18 cellular contexts compared by ENCODE assay signal in genomic region chr5:109566361-109566760, GRCh38.
DNase-seq lines count a peak whose midpoint lies in the region; ATAC-seq and TF ChIP-seq lines count a peak whose summit lies in the region.
"Had no signal": no experiment of that assay in that cellular context is flagged by ENCODE, and none has a peak within 500 bp of the region (broad histone marks: within the 10 kb centered on the region; RNA-seq: fewer than 3 reads in every experiment).

No MANE protein-coding gene starts in this region.

- in situ Hi-C loops in mammary epithelial cell (cut with MboI; ENCODE audit: low sequenced_read_pairs in 2 of 2) = no loop called here

- H3K36me3 ChIP-seq in mammary epithelial cell (ENCODE audit: insufficient read depth, low read length) = no peaks in the 10 kb centered on the region
- H3K36me3 ChIP-seq in thyroid gland = no peaks in the 10 kb centered on the region
- no peaks in the 10 kb centered on the region for H3K36me3 ChIP-seq in CD4-positive, alpha-beta memory T cell (ENCODE audit: insufficient read depth, low read length)
- H3K36me3 ChIP-seq: BLaER1, HAP-1 had no signal

- WGBS in mammary epithelial cell (ENCODE audit: low coverage, missing lambda C conversion rate) = 70% methylated on average over 2 of the region's 2 CpGs
- 97 to 98% methylated on average over 2 of the region's 2 CpGs for WGBS in thyroid gland, 2 donors

- DNase-seq in mammary epithelial cell (peak; percentile 78), MCF 10A (ENCODE audit: unreplicated experiment) (no peak), foreskin keratinocyte (peak; percentile 93 to 97), kidney glomerular epithelial cell (lab: John Stamatoyannopoulos, UW) (peak; percentile 7), AML-193 (lab: John Stamatoyannopoulos, UW) (no peak), thyroid gland (no peak)
- DNase-seq in CD4-positive, alpha-beta memory T cell = no peak
- DNase-seq: Calu3; CD8-positive, alpha-beta T cell; DMS79 treated with DMSO at 0.1 percent for 48 hours; GF-D8 had no signal

- no peak overlapping the region for H3K9ac ChIP-seq in mammary epithelial cell (ENCODE audit: insufficient read depth, low read length)
- H3K9ac ChIP-seq: BLaER1 had no signal

- CTCF ChIA-PET in mammary epithelial cell (lab: Charles Lee; ENCODE audit: low non-redundant PET) = no interaction called here
- CTCF ChIA-PET in MCF 10A (lab: Yijun Ruan, JAX) = interaction anchor here (0.6 to 0.7 kb wide), 3 partner anchors 10 to 462 kb away, joined by 3 to 5 read pairs (median 4); no protein-coding TSS in a partner anchor
- CTCF ChIA-PET in CD4-positive, alpha-beta memory T cell (lab: Charles Lee; ENCODE audit: partially characterized antibody) = interaction anchor here (1.1 kb wide), 1 partner anchor 8 kb away, joined by 3 read pairs; no protein-coding TSS in a partner anchor

- dilution Hi-C loops in mammary epithelial cell (cut with HindIII; ENCODE audit: low sequenced_read_pairs) = no loop called here

- no peak overlapping the region for H2AFZ ChIP-seq in mammary epithelial cell (ENCODE audit: low read depth, low read length)

- H4K20me1 ChIP-seq in mammary epithelial cell (ENCODE audit: insufficient read depth, low read length) = no peaks in the 10 kb centered on the region
- H4K20me1 ChIP-seq: BLaER1 had no signal

- POLR2A ChIA-PET in MCF 10A (lab: Yijun Ruan, JAX) = interaction anchor here (0.6 to 0.8 kb wide), 5 partner anchors 18 to 404 kb away, joined by 3 to 5 read pairs (median 4); no protein-coding TSS in a partner anchor
- POLR2A ChIA-PET in CD4-positive, alpha-beta memory T cell (lab: Charles Lee; ENCODE audit: partially characterized antibody) = no interaction called here

- H3K4me1 Mint-ChIP-seq in MCF 10A (ENCODE audit: insufficient read depth, unreplicated experiment) = no peaks in the 10 kb centered on the region
- no peaks in the 10 kb centered on the region for H3K4me1 Mint-ChIP-seq in CD4-positive, alpha-beta memory T cell
- H3K4me1 Mint-ChIP-seq: IgD-negative memory B cell had no signal

- no peaks in the 10 kb centered on the region for H3K36me3 Mint-ChIP-seq in MCF 10A (ENCODE audit: insufficient read depth, unreplicated experiment)
- H3K36me3 Mint-ChIP-seq in CD4-positive, alpha-beta memory T cell = no peaks in the 10 kb centered on the region
- H3K36me3 Mint-ChIP-seq: CD14-positive monocyte; CD8-positive, alpha-beta T cell; IgD-negative memory B cell had no signal

- TF ChIP-seq POLR2A in thyroid gland (IDR thresholded peaks at IDR 0.05) = no peak

- no peaks in the 10 kb centered on the region for H3K9me3 ChIP-seq in mammary epithelial cell (replicated peaks; ENCODE audit: insufficient read depth, low read length)
- no peaks in the 10 kb centered on the region for H3K9me3 ChIP-seq in thyroid gland
- no peaks in the 10 kb centered on the region for H3K9me3 ChIP-seq in CD4-positive, alpha-beta memory T cell (ENCODE audit: control insufficient read depth in 1 of 2, low read length in 2 of 2)
- H3K9me3 ChIP-seq: A549, BLaER1, HAP-1 had no signal

- H3K27ac ChIP-seq in mammary epithelial cell (ENCODE audit: insufficient read depth, low read depth, low read length) (no peak overlapping the region), foreskin keratinocyte (peak overlapping the region; percentile 2), thyroid gland (no peak overlapping the region)
- H3K27ac ChIP-seq in CD4-positive, alpha-beta memory T cell (ENCODE audit: low read depth, low read length) = no peak overlapping the region
- H3K27ac ChIP-seq: 22Rv1, A549, BLaER1 had no signal

- ATAC-seq in foreskin keratinocyte = peak; percentile 96
- ATAC-seq: A549; CD8-positive, alpha-beta T cell; HepG2 had no signal

- H3K4me3 ChIP-seq in mammary epithelial cell (replicated peaks in 1 of 3; ENCODE audit: insufficient read depth in 1 of 3, low read depth in 2 of 3, low read length in 3 of 3) (no peak overlapping the region), thyroid gland (replicated peaks in 1 of 3) (no peak overlapping the region)
- H3K4me3 ChIP-seq in CD4-positive, alpha-beta memory T cell (ENCODE audit: low read length in 2 of 2) = no peak overlapping the region
- H3K4me3 ChIP-seq: A549, BLaER1, HAP-1 had no signal

- TF ChIP-seq CTCF in mammary epithelial cell (conservative IDR thresholded peaks at IDR 0.05 in 1 of 2, IDR thresholded peaks at IDR 0.05 in 1 of 2; ENCODE audit: extremely low read depth in 1 of 2, insufficient read depth in 1 of 2, low read depth in 1 of 2, low read length in 2 of 2) = no peak
- TF ChIP-seq CTCF in MCF 10A (IDR thresholded peaks at IDR 0.05; ENCODE audit: unreplicated experiment) = no peak
- no peak for TF ChIP-seq CTCF in foreskin keratinocyte (conservative IDR thresholded peaks at IDR 0.05)
- TF ChIP-seq CTCF in thyroid gland (IDR thresholded peaks at IDR 0.05) = no peak

- no peaks in the 10 kb centered on the region for H3K27me3 ChIP-seq in mammary epithelial cell (ENCODE audit: insufficient read depth, low read length)
- H3K27me3 ChIP-seq in foreskin keratinocyte = no peaks in the 10 kb centered on the region
- H3K27me3 ChIP-seq in thyroid gland = no peaks in the 10 kb centered on the region
- H3K27me3 ChIP-seq in CD4-positive, alpha-beta memory T cell (ENCODE audit: insufficient read depth, low read length) = no peaks in the 10 kb centered on the region
- H3K27me3 ChIP-seq: BLaER1 had no signal

- no peak overlapping the region for H3K4me3 Mint-ChIP-seq in MCF 10A (ENCODE audit: unreplicated experiment)
- H3K4me3 Mint-ChIP-seq in CD4-positive, alpha-beta memory T cell = no peak overlapping the region
- H3K4me3 Mint-ChIP-seq: CD14-positive monocyte; CD8-positive, alpha-beta T cell; IgD-negative memory B cell had no signal

- no peaks in the 10 kb centered on the region for H3K4me1 ChIP-seq in mammary epithelial cell (ENCODE audit: insufficient read depth, low read length)
- H3K4me1 ChIP-seq in foreskin keratinocyte = peaks cover 12% of the 10 kb centered on the region
- H3K4me1 ChIP-seq in thyroid gland = no peaks in the 10 kb centered on the region
- no peaks in the 10 kb centered on the region for H3K4me1 ChIP-seq in CD4-positive, alpha-beta memory T cell (ENCODE audit: insufficient read depth, low read length)
- H3K4me1 ChIP-seq: A549, BLaER1, HAP-1 had no signal

- BruUV-seq in mammary epithelial cell (replicated peaks; lab: Mats Ljungman, UMichigan) = no TSS peak
- BruUV-seq in MCF 10A (replicated peaks; lab: Mats Ljungman, UMichigan) = no TSS peak

- intact Hi-C loops in mammary epithelial cell (cut with micrococcal nuclease) = no loop called here
- intact Hi-C loops in MCF 10A (cut with micrococcal nuclease) = no loop called here
- intact Hi-C loops in thyroid gland (cut with DNase I) = no loop called here
- intact Hi-C loops in CD4-positive, alpha-beta memory T cell (cut with micrococcal nuclease) = no loop called here

- no peaks in the 10 kb centered on the region for H3K27me3 Mint-ChIP-seq in MCF 10A (ENCODE audit: insufficient read depth, unreplicated experiment)
- H3K27me3 Mint-ChIP-seq in CD4-positive, alpha-beta memory T cell = peaks cover 5 to 10% of the 10 kb centered on the region in 2 donors

- peaks cover 5% of the 10 kb centered on the region for H3K9me3 Mint-ChIP-seq in MCF 10A (ENCODE audit: unreplicated experiment)
- peaks cover 0 to 2% (median 0%) of the 10 kb centered on the region in 8 donors for H3K9me3 Mint-ChIP-seq in CD4-positive, alpha-beta memory T cell
- H3K9me3 Mint-ChIP-seq: CD8-positive, alpha-beta T cell had no signal

- H3K79me2 ChIP-seq in mammary epithelial cell (ENCODE audit: insufficient read depth, low read length) = no peaks in the 10 kb centered on the region

- H3K4me2 ChIP-seq in mammary epithelial cell (ENCODE audit: insufficient read depth, low read depth, low read length) = no peak overlapping the region
- H3K4me2 ChIP-seq: A549, BLaER1 had no signal

- H3K27ac Mint-ChIP-seq in MCF 10A (ENCODE audit: low read depth, unreplicated experiment) = no peak overlapping the region
- H3K27ac Mint-ChIP-seq in CD4-positive, alpha-beta memory T cell = no peak overlapping the region
- H3K27ac Mint-ChIP-seq: CD14-positive monocyte; CD8-positive, alpha-beta T cell; IgD-negative memory B cell had no signal

Comparison
In these comparisons a context has a peak if more than half of its experiments do, and no peak if none do; other contexts are left out.
1. DNase-seq: peak in mammary epithelial cell (single experiment), foreskin keratinocyte (2 of 2) and kidney glomerular epithelial cell (single experiment); none in MCF 10A (single experiment), AML-193 (0 of 2), thyroid gland (0 of 2) and CD4-positive, alpha-beta memory T cell (0 of 5).